In the genomic region with DNA sequence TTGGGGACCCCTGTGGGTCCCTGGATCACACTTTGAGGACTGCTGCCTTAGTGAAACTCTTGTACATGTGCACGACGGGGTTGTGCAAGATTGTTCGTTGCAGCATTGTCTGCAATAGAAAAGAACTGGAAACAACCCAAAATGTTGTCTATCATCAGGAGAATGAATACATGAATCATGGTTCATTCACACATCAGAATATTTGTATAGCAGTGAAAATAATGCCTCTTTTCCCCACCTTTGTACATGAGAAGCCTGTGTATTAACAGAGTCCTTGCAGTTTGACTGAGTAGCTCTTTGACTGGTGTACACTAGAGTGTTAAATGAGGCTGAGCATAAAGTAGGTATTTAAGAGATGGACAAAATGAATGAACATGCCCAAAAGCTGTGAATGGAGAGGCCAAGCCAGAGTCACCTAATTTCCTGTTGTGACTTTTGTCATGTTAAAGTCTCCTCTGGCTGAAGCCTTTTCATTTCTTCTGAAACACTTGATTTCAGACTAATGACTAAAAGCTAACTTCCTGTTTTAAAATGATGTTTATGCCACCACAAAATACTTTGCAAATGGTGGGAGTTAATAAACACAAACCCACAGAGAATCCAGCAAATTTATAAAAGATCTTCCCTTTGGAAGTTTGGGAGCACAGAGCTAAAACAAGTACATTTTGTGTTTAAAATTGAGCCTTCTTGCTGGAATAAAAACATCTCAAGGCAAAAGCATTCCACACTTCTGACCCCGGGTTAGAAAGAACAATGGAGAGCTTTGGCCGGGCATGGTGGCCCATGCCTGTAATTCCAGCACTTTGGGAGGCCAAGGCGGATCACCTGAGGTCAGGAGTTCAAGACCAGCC, we compare ENCODE assay signal across 11 cellular contexts. TPM values are rescaled to one million over a fixed set of nuclear protein-coding genes. Genes with fewer than 3 reads are reported as not detected.
A peak's percentile ranks its signal among the peaks of the same experiment; 100 is the strongest.
DNase-seq lines count a peak whose midpoint lies in the region; ATAC-seq and TF ChIP-seq lines count a peak whose summit lies in the region.
"Had no signal": no experiment of that assay in that cellular context is flagged by ENCODE, and none has a peak within 500 bp of the region (broad histone marks: within the 10 kb centered on the region; RNA-seq: fewer than 3 reads in every experiment).

No MANE protein-coding gene starts in this region.

- H3K4me1 ChIP-seq in CD4-positive, alpha-beta memory T cell (ENCODE audit: insufficient read depth, low read length): peaks cover 94% of the 10 kb centered on the region
- no peaks in the 10 kb centered on the region for H3K4me1 ChIP-seq in right lobe of liver
- H3K4me1 ChIP-seq: uterus had no signal

- H3K4me3 ChIP-seq in CD4-positive, alpha-beta memory T cell (ENCODE audit: low read length in 2 of 2): peak overlapping the region in 1 of 2 donors; percentile 15
- H3K4me3 ChIP-seq in right lobe of liver: peak overlapping the region in 1 of 3 donors; percentile 1
- H3K4me3 ChIP-seq: uterus had no signal

- H3K27ac Mint-ChIP-seq in CD4-positive, alpha-beta memory T cell: peak overlapping the region; percentile 92 to 97 (median 94)
- H3K27ac Mint-ChIP-seq in IgD-negative memory B cell: peak overlapping the region; percentile 40 to 95 (median 92)
- H3K27ac Mint-ChIP-seq in activated T-helper 1 cell treated with anti-CD3 and anti-CD28 coated beads, Interleukin-12 subunit alpha, Interleukin-12 subunit beta, Interleukin-2, Interleukin-4 antibody, amounts not matched to agents 30 ng/mL and 10 ng/mL and 1 ng/mL, durations not matched to agents 14 hours and 24 hours and 36 hours: peak overlapping the region; percentile 62

- POLR2A ChIA-PET in CD4-positive, alpha-beta memory T cell (lab: Charles Lee; ENCODE audit: partially characterized antibody): interaction anchor here (0.5 to 28.5 kb wide), 14 partner anchors 8 to 672 kb away, joined by 3 to 906 read pairs (median 4); partner anchors contain the start of gene USP3

- H3K27me3 Mint-ChIP-seq in CD4-positive, alpha-beta memory T cell: no peaks in the 10 kb centered on the region
- H3K27me3 Mint-ChIP-seq in IgD-negative memory B cell: peaks cover 2% of the 10 kb centered on the region
- H3K27me3 Mint-ChIP-seq in activated T-helper 1 cell treated with anti-CD3 and anti-CD28 coated beads, Interleukin-12 subunit alpha, Interleukin-12 subunit beta, Interleukin-2, Interleukin-4 antibody, amounts not matched to agents 30 ng/mL and 10 ng/mL and 1 ng/mL, durations not matched to agents 14 hours and 24 hours and 36 hours (ENCODE audit: insufficient read depth): no peaks in the 10 kb centered on the region

- ATAC-seq in right lobe of liver (peak; percentile 46 to 70 (median 48)), GM19328 (IDR thresholded peaks at IDR 0.05; ENCODE audit: unreplicated experiment) (no peak), GM21723 (IDR thresholded peaks at IDR 0.05; ENCODE audit: unreplicated experiment) (no peak)

- H3K27ac ChIP-seq in CD4-positive, alpha-beta memory T cell (ENCODE audit: low read depth, low read length): peak overlapping the region; percentile 27
- H3K27ac ChIP-seq in right lobe of liver: peak overlapping the region in 1 of 3 donors; percentile 27
- H3K27ac ChIP-seq: uterus had no signal

- intact Hi-C loops in CD4-positive, alpha-beta memory T cell (cut with micrococcal nuclease): no loop called here
- intact Hi-C loops in activated T-helper 1 cell treated with anti-CD3 and anti-CD28 coated beads, Interleukin-12 subunit alpha, Interleukin-12 subunit beta, Interleukin-2, Interleukin-4 antibody, amounts not matched to agents 30 ng/mL and 10 ng/mL and 1 ng/mL, durations not matched to agents 14 hours and 24 hours and 36 hours (cut with micrococcal nuclease): no loop called here
- intact Hi-C loops in right lobe of liver (cut with DNase I): no loop called here

- CTCF ChIA-PET in CD4-positive, alpha-beta memory T cell (lab: Charles Lee; ENCODE audit: partially characterized antibody): interaction anchor here (0.6 to 13.4 kb wide), 12 partner anchors 9 to 126 kb away, joined by 3 to 224 read pairs (median 4); partner anchors contain the start of gene USP3

- whole genome bisulfite sequencing in right lobe of liver (ENCODE audit: insufficient coverage, low coverage, low lambda C conversion rate, missing lambda C conversion rate): 49% methylated on average over 5 of the region's 6 CpGs

- H3K36me3 ChIP-seq in CD4-positive, alpha-beta memory T cell (ENCODE audit: insufficient read depth, low read length): no peaks in the 10 kb centered on the region
- H3K36me3 ChIP-seq in right lobe of liver: no peaks in the 10 kb centered on the region
- H3K36me3 ChIP-seq: uterus had no signal

- TF ChIP-seq CTCF in right lobe of liver (IDR thresholded peaks at IDR 0.05): no peak

- no peak for DNase-seq in CD4-positive, alpha-beta memory T cell
- no peak for DNase-seq in activated T-helper 1 cell treated with anti-CD3 and anti-CD28 coated beads, Interleukin-12 subunit alpha, Interleukin-12 subunit beta, Interleukin-2, Interleukin-4 antibody, amounts not matched to agents 30 ng/mL and 10 ng/mL and 1 ng/mL, durations not matched to agents 14 hours and 24 hours and 36 hours (ENCODE audit: low spot score)
- DNase-seq in right lobe of liver (no peak), A172 (ENCODE audit: low spot score) (no peak), NCI-H1694 (lab: John Stamatoyannopoulos, UW) (no peak)
- DNase-seq: aorta, nucleus accumbens, uterus had no signal

- H3K9me3 ChIP-seq in CD4-positive, alpha-beta memory T cell (ENCODE audit: control insufficient read depth in 1 of 2, low read length in 2 of 2): no peaks in the 10 kb centered on the region
- no peaks in the 10 kb centered on the region for H3K9me3 ChIP-seq in right lobe of liver
- H3K9me3 ChIP-seq: uterus had no signal

- no peaks in the 10 kb centered on the region for H3K36me3 Mint-ChIP-seq in CD4-positive, alpha-beta memory T cell
- peaks cover 6% of the 10 kb centered on the region for H3K36me3 Mint-ChIP-seq in IgD-negative memory B cell
- H3K36me3 Mint-ChIP-seq in activated T-helper 1 cell treated with anti-CD3 and anti-CD28 coated beads, Interleukin-12 subunit alpha, Interleukin-12 subunit beta, Interleukin-2, Interleukin-4 antibody, amounts not matched to agents 30 ng/mL and 10 ng/mL and 1 ng/mL, durations not matched to agents 14 hours and 24 hours and 36 hours (ENCODE audit: low read depth): peaks cover 1% of the 10 kb centered on the region

- peaks cover 50 to 94% (median 75%) of the 10 kb centered on the region in 4 donors for H3K4me1 Mint-ChIP-seq in CD4-positive, alpha-beta memory T cell
- peaks cover 42 to 66% (median 63%) of the 10 kb centered on the region in 3 donors for H3K4me1 Mint-ChIP-seq in IgD-negative memory B cell
- H3K4me1 Mint-ChIP-seq in activated T-helper 1 cell treated with anti-CD3 and anti-CD28 coated beads, Interleukin-12 subunit alpha, Interleukin-12 subunit beta, Interleukin-2, Interleukin-4 antibody, amounts not matched to agents 30 ng/mL and 10 ng/mL and 1 ng/mL, durations not matched to agents 14 hours and 24 hours and 36 hours (ENCODE audit: low read depth): peaks cover 68% of the 10 kb centered on the region

- H3K4me3 Mint-ChIP-seq in CD4-positive, alpha-beta memory T cell: peak overlapping the region in 7 of 8 donors; percentile 62 to 86 (median 79)
- H3K4me3 Mint-ChIP-seq in IgD-negative memory B cell: peak overlapping the region; percentile 58 to 88 (median 76)
- H3K4me3 Mint-ChIP-seq in activated T-helper 1 cell treated with anti-CD3 and anti-CD28 coated beads, Interleukin-12 subunit alpha, Interleukin-12 subunit beta, Interleukin-2, Interleukin-4 antibody, amounts not matched to agents 30 ng/mL and 10 ng/mL and 1 ng/mL, durations not matched to agents 14 hours and 24 hours and 36 hours: no peak overlapping the region

- no peaks in the 10 kb centered on the region for H3K27me3 ChIP-seq in CD4-positive, alpha-beta memory T cell (ENCODE audit: insufficient read depth, low read length)
- H3K27me3 ChIP-seq in right lobe of liver: no peaks in the 10 kb centered on the region
- H3K27me3 ChIP-seq: uterus had no signal

- TF ChIP-seq POLR2A in right lobe of liver (IDR thresholded peaks at IDR 0.05): no peak

- H3K9me3 Mint-ChIP-seq in CD4-positive, alpha-beta memory T cell: no peaks in the 10 kb centered on the region
- H3K9me3 Mint-ChIP-seq in IgD-negative memory B cell: no peaks in the 10 kb centered on the region
- H3K9me3 Mint-ChIP-seq in activated T-helper 1 cell treated with anti-CD3 and anti-CD28 coated beads, Interleukin-12 subunit alpha, Interleukin-12 subunit beta, Interleukin-2, Interleukin-4 antibody, amounts not matched to agents 30 ng/mL and 10 ng/mL and 1 ng/mL, durations not matched to agents 14 hours and 24 hours and 36 hours: no peaks in the 10 kb centered on the region

RNA-seq across cellular contexts. Expression of gene USP3, which starts 20.6 kb away (rescaled TPM):
- 100 to 1,000 TPM; 148 to 159 TPM for total RNA-seq in CD4-positive, alpha-beta memory T cell
- 10 to 100 TPM; 61.6 to 76.1 TPM for polyA plus RNA-seq in CD4-positive, alpha-beta memory T cell
- polyA plus RNA-seq in IgD-negative memory B cell: 42.7 TPM
- total RNA-seq in activated T-helper 1 cell treated with anti-CD3 and anti-CD28 coated beads, Interleukin-12 subunit alpha, Interleukin-12 subunit beta, Interleukin-2, Interleukin-4 antibody, amounts not matched to agents 30 ng/mL and 10 ng/mL and 1 ng/mL, durations not matched to agents 14 hours and 24 hours and 36 hours: 46.9 and 58.9 TPM in 2 replicates
- total RNA-seq in right lobe of liver: 10 to 100 TPM; 21.9 to 33.8 (median 24.8) TPM
- total RNA-seq in A172 (2014; rRNA removed; shearing (Covaris generic)): 24.3 and 27.7 TPM in 2 replicates

Comparison
In these comparisons a context has a peak if more than half of its experiments do, and no peak if none do; other contexts are left out.
1. ATAC-seq: peak in right lobe of liver (4 of 4); none in GM19328 (single experiment) and GM21723 (single experiment).
2. Peak in every context shown above with its lines, with median percentiles within 50 percentile points of each other: H3K27ac Mint-ChIP-seq.